Comparison of ENCODE assay signal across 1 cellular context in genomic region chr5:178626484-178627258, GRCh38.
TF ChIP-seq lines count a peak whose summit lies in the region.

TSS of gene CLK4 (minus strand) at chr5:178627050. CDS start at chr5:178623416, 3,634 bp downstream.

TF ChIP-seq in HepG2, 621 proteins besides CTCF, POLR2A, EP300 and RAD21 (continued from another document and continues in another):
- TF ChIP-seq E2F1 (CRISPR knock-in tag; IDR thresholded peaks at IDR 0.05), result peak; percentile 46; the same call in 1 of the 2 replicates
- TF ChIP-seq ZNF33B (CRISPR knock-in tag; IDR thresholded peaks at IDR 0.05), result 0 out of 2 replicates have a peak, but pooled peaks have one; percentile 54
- peak; percentile 77 for TF ChIP-seq TAF1 (CRISPR knock-in tag; IDR thresholded peaks at IDR 0.05)
- no peak for TF ChIP-seq CBX2 (IDR thresholded peaks at IDR 0.05; ENCODE audit: low read depth, low read length)
- TF ChIP-seq CBX2 (CRISPR knock-in tag; IDR thresholded peaks at IDR 0.05; ENCODE audit: low read depth), result peak; percentile 43; the same call in 1 of the 2 replicates
- no peak for TF ChIP-seq ZBTB44 (CRISPR knock-in tag; IDR thresholded peaks at IDR 0.05)
- no peak for TF ChIP-seq TARDBP (CRISPR knock-in tag; IDR thresholded peaks at IDR 0.05)
- no peak for TF ChIP-seq RCOR2 (CRISPR knock-in tag; IDR thresholded peaks at IDR 0.05)
- no peak for TF ChIP-seq ZSCAN20 (CRISPR knock-in tag; IDR thresholded peaks at IDR 0.05; ENCODE audit: borderline replicate concordance)
- TF ChIP-seq THAP9 (CRISPR knock-in tag; IDR thresholded peaks at IDR 0.05; ENCODE audit: borderline replicate concordance), result peak; percentile 51; the same call in 1 of the 2 replicates
- TF ChIP-seq ZNF772 (CRISPR knock-in tag; IDR thresholded peaks at IDR 0.05), result peak; percentile 30; the same call in 1 of the 2 replicates
- peak; percentile 92 for TF ChIP-seq IKZF5 (CRISPR knock-in tag; IDR thresholded peaks at IDR 0.05)
- TF ChIP-seq NFATC3 (CRISPR knock-in tag; IDR thresholded peaks at IDR 0.05), result no peak
- TF ChIP-seq CC2D1A (CRISPR knock-in tag; IDR thresholded peaks at IDR 0.05), result no peak
- TF ChIP-seq ZNF576 (CRISPR knock-in tag; IDR thresholded peaks at IDR 0.05), result no peak
- TF ChIP-seq ZNF20 (CRISPR knock-in tag; IDR thresholded peaks at IDR 0.05), result peak; percentile 40; the same call in 1 of the 2 replicates
- no peak for TF ChIP-seq TBX3 (IDR thresholded peaks at IDR 0.05; ENCODE audit: borderline replicate concordance)
- no peak for TF ChIP-seq NFIB (CRISPR knock-in tag; IDR thresholded peaks at IDR 0.05; ENCODE audit: borderline replicate concordance)
- no peak for TF ChIP-seq U2AF2 (IDR thresholded peaks at IDR 0.05; ENCODE audit: low read depth, low read length)
- TF ChIP-seq ZSCAN22 (CRISPR knock-in tag; IDR thresholded peaks at IDR 0.05), result 0 out of 2 replicates have a peak, but pooled peaks have one; percentile 23
- TF ChIP-seq ARNT2 (CRISPR knock-in tag; IDR thresholded peaks at IDR 0.05; ENCODE audit: low read depth), result peak; percentile 79
- no peak for TF ChIP-seq ZC3H4 (CRISPR knock-in tag; IDR thresholded peaks at IDR 0.05; ENCODE audit: borderline replicate concordance)
- peak; percentile 73; the same call in 1 of the 2 replicates for TF ChIP-seq NAIF1 (CRISPR knock-in tag; IDR thresholded peaks at IDR 0.05; ENCODE audit: borderline replicate concordance)
- no peak for TF ChIP-seq ZNF251 (CRISPR knock-in tag; IDR thresholded peaks at IDR 0.05)
- TF ChIP-seq ZNF235 (CRISPR knock-in tag; IDR thresholded peaks at IDR 0.05; ENCODE audit: borderline replicate concordance), result no peak
- peak; percentile 49; the same call in 1 of the 2 replicates for TF ChIP-seq ZNF709 (CRISPR knock-in tag; IDR thresholded peaks at IDR 0.05)
- no peak for TF ChIP-seq RBM22 (optimal IDR thresholded peaks at IDR 0.05; ENCODE audit: low read length)
- TF ChIP-seq HOXA7 (CRISPR knock-in tag; IDR thresholded peaks at IDR 0.05), result no peak
- TF ChIP-seq RARA (CRISPR knock-in tag; IDR thresholded peaks at IDR 0.05), result no peak
- TF ChIP-seq ZNF253 (CRISPR knock-in tag; IDR thresholded peaks at IDR 0.05; ENCODE audit: borderline replicate concordance), result no peak; the same call in 1 of the 2 replicates
- peak; percentile 76 for TF ChIP-seq PATZ1 (CRISPR knock-in tag; IDR thresholded peaks at IDR 0.05)
- peak; percentile 70; the same call in 1 of the 2 replicates for TF ChIP-seq ZNF800 (CRISPR knock-in tag; IDR thresholded peaks at IDR 0.05)
- no peak for TF ChIP-seq AKAP8 (CRISPR knock-in tag; IDR thresholded peaks at IDR 0.05)
- peak; percentile 91; the same call in 1 of the 2 replicates for TF ChIP-seq ZNF33A (CRISPR knock-in tag; IDR thresholded peaks at IDR 0.05; ENCODE audit: borderline replicate concordance)
- peak; percentile 43; the same call in 1 of the 2 replicates for TF ChIP-seq CEBPB (IDR thresholded peaks at IDR 0.05; ENCODE audit: borderline replicate concordance, low read depth, low read length)
- TF ChIP-seq ZNF446 (CRISPR knock-in tag; IDR thresholded peaks at IDR 0.05), result peak; percentile 83; the same call in 1 of the 2 replicates
- TF ChIP-seq HNF4A (CRISPR knock-in tag; IDR thresholded peaks at IDR 0.05), result no peak
- TF ChIP-seq ZNF451 (CRISPR knock-in tag; IDR thresholded peaks at IDR 0.05), result 0 out of 2 replicates have a peak, but pooled peaks have one; percentile 51
- peak; percentile 88 for TF ChIP-seq ZMYM3 (CRISPR knock-in tag; IDR thresholded peaks at IDR 0.05)
- peak; percentile 76; the same call in 1 of the 2 replicates for TF ChIP-seq ZNF766 (CRISPR knock-in tag; IDR thresholded peaks at IDR 0.05; ENCODE audit: borderline replicate concordance)
- peak; percentile 58 to 88 for TF ChIP-seq HMGXB4 (CRISPR knock-in tag; IDR thresholded peaks at IDR 0.05; ENCODE audit: borderline replicate concordance in 1 of 2, low read depth in 1 of 2)
- no peak for TF ChIP-seq SNAPC5 (CRISPR knock-in tag; IDR thresholded peaks at IDR 0.05; ENCODE audit: borderline replicate concordance)
- no peak for TF ChIP-seq ZNF841 (CRISPR knock-in tag; IDR thresholded peaks at IDR 0.05; ENCODE audit: borderline replicate concordance)
- TF ChIP-seq GABPA (IDR thresholded peaks at IDR 0.05; ENCODE audit: low read depth, low read length), result no peak
- no peak for TF ChIP-seq GABPA (CRISPR knock-in tag; IDR thresholded peaks at IDR 0.05; ENCODE audit: low read depth)
- TF ChIP-seq RFXAP (CRISPR knock-in tag; IDR thresholded peaks at IDR 0.05; ENCODE audit: borderline replicate concordance), result no peak; the same call in 1 of the 2 replicates
- no peak for TF ChIP-seq CSRNP2 (CRISPR knock-in tag; conservative IDR thresholded peaks at IDR 0.05; ENCODE audit: low read depth)
- TF ChIP-seq ZNF749 (CRISPR knock-in tag; IDR thresholded peaks at IDR 0.05; ENCODE audit: borderline replicate concordance), result no peak
- TF ChIP-seq SALL1 (CRISPR knock-in tag; IDR thresholded peaks at IDR 0.05), result peak; percentile 56; the same call in 1 of the 2 replicates
- peak; percentile 36; the same call in 1 of the 2 replicates for TF ChIP-seq ZSCAN21 (CRISPR knock-in tag; IDR thresholded peaks at IDR 0.05; ENCODE audit: borderline replicate concordance)
- peak in 1 of 2 experiments; percentile 35; a peak in 1 of 4 replicates for TF ChIP-seq ATF4 (CRISPR knock-in tag; IDR thresholded peaks at IDR 0.05)
- TF ChIP-seq HDAC2 (CRISPR knock-in tag; IDR thresholded peaks at IDR 0.05), result peak; percentile 60; the same call in 1 of the 2 replicates
- no peak for TF ChIP-seq IKZF1 (IDR thresholded peaks at IDR 0.05)
